ENCODE assay signal across 1 cellular context in genomic region chr19:45405435-45406164, GRCh38.
TF ChIP-seq lines count a peak whose summit lies in the region.

No MANE protein-coding gene starts in this region.

TF ChIP-seq in HepG2, 621 proteins besides CTCF, POLR2A, EP300 and RAD21 (continues in another document):
- TF ChIP-seq ZNF431 (CRISPR knock-in tag; IDR thresholded peaks at IDR 0.05; ENCODE audit: borderline replicate concordance, low read depth), result no peak
- no peak; the same call in 1 of the 2 replicates for TF ChIP-seq SNAPC4 (CRISPR knock-in tag; IDR thresholded peaks at IDR 0.05)
- no peak for TF ChIP-seq ZNF256 (CRISPR knock-in tag; conservative IDR thresholded peaks at IDR 0.05)
- TF ChIP-seq HDAC2 (CRISPR knock-in tag; IDR thresholded peaks at IDR 0.05), result peak; percentile 21; the same call in 1 of the 2 replicates
- no peak for TF ChIP-seq GMEB2 (CRISPR knock-in tag; IDR thresholded peaks at IDR 0.05; ENCODE audit: low read depth)
- no peak for TF ChIP-seq NFE2 (CRISPR knock-in tag; IDR thresholded peaks at IDR 0.05)
- no peak for TF ChIP-seq ZFYVE20 (CRISPR knock-in tag; IDR thresholded peaks at IDR 0.05; ENCODE audit: borderline replicate concordance, low read depth)
- no peak for TF ChIP-seq ESRRA (CRISPR knock-in tag; IDR thresholded peaks at IDR 0.05; ENCODE audit: low read depth)
- no peak for TF ChIP-seq KAT2B (IDR thresholded peaks at IDR 0.05; ENCODE audit: borderline replicate concordance, low read depth, low read length)
- TF ChIP-seq ZNF446 (CRISPR knock-in tag; IDR thresholded peaks at IDR 0.05), result no peak
- no peak for TF ChIP-seq ZNF235 (CRISPR knock-in tag; IDR thresholded peaks at IDR 0.05; ENCODE audit: borderline replicate concordance)
- TF ChIP-seq KLF6 (CRISPR knock-in tag; IDR thresholded peaks at IDR 0.05), result 0 out of 2 replicates have a peak, but pooled peaks have one; percentile 12
- TF ChIP-seq RFX1 (IDR thresholded peaks at IDR 0.05), result no peak
- TF ChIP-seq ARNT2 (CRISPR knock-in tag; IDR thresholded peaks at IDR 0.05; ENCODE audit: low read depth), result no peak
- no peak for TF ChIP-seq PLSCR1 (CRISPR knock-in tag; IDR thresholded peaks at IDR 0.05; ENCODE audit: borderline replicate concordance)
- TF ChIP-seq TRIM24 (CRISPR knock-in tag; IDR thresholded peaks at IDR 0.05), result no peak
- no peak for TF ChIP-seq ZNF33B (CRISPR knock-in tag; IDR thresholded peaks at IDR 0.05)
- no peak for TF ChIP-seq ZNF383 (CRISPR knock-in tag; IDR thresholded peaks at IDR 0.05; ENCODE audit: borderline replicate concordance)
- 0 out of 2 replicates have a peak, but pooled peaks have one; percentile 66 for TF ChIP-seq SMAD1 (CRISPR knock-in tag; IDR thresholded peaks at IDR 0.05; ENCODE audit: borderline replicate concordance, low read depth)
- TF ChIP-seq MED1 (CRISPR knock-in tag; IDR thresholded peaks at IDR 0.05), result no peak
- TF ChIP-seq ZNF567 (CRISPR knock-in tag; IDR thresholded peaks at IDR 0.05; ENCODE audit: borderline replicate concordance), result no peak
- no peak for TF ChIP-seq REPIN1 (CRISPR knock-in tag; IDR thresholded peaks at IDR 0.05; ENCODE audit: borderline replicate concordance, low read depth)
- TF ChIP-seq NCOA5 (CRISPR knock-in tag; IDR thresholded peaks at IDR 0.05), result no peak
- no peak for TF ChIP-seq SP4 (CRISPR knock-in tag; IDR thresholded peaks at IDR 0.05)
- TF ChIP-seq DPF2 (CRISPR knock-in tag; IDR thresholded peaks at IDR 0.05; ENCODE audit: borderline replicate concordance, low read depth), result no peak
- peak; percentile 73 for TF ChIP-seq POLR2AphosphoS5 (IDR thresholded peaks at IDR 0.05; ENCODE audit: low read depth, low read length)
- 0 out of 2 replicates have a peak, but pooled peaks have one; percentile 8 for TF ChIP-seq ZNF850 (CRISPR knock-in tag; conservative IDR thresholded peaks at IDR 0.05)
- no peak for TF ChIP-seq KMT2B (CRISPR knock-in tag; IDR thresholded peaks at IDR 0.05)
- TF ChIP-seq BHLHE40 (IDR thresholded peaks at IDR 0.05; ENCODE audit: low read length), result peak; percentile 45; the same call in 1 of the 2 replicates
- TF ChIP-seq TCF7L2 (IDR thresholded peaks at IDR 0.05; ENCODE audit: low read depth, low read length), result no peak
- TF ChIP-seq EED (CRISPR knock-in tag; IDR thresholded peaks at IDR 0.05), result peak; percentile 39; the same call in 1 of the 2 replicates
- peak; percentile 39; the same call in 1 of the 2 replicates for TF ChIP-seq ERF (CRISPR knock-in tag; IDR thresholded peaks at IDR 0.05)
- no peak for TF ChIP-seq PCBP1 (IDR thresholded peaks at IDR 0.05; ENCODE audit: borderline replicate concordance, low read depth, low read length)
- TF ChIP-seq GATAD1 (CRISPR knock-in tag; IDR thresholded peaks at IDR 0.05), result no peak
- TF ChIP-seq ZNF572 (CRISPR knock-in tag; IDR thresholded peaks at IDR 0.05), result no peak
- TF ChIP-seq PHF21A (CRISPR knock-in tag; IDR thresholded peaks at IDR 0.05), result no peak
- TF ChIP-seq ZFP41 (CRISPR knock-in tag; IDR thresholded peaks at IDR 0.05; ENCODE audit: borderline replicate concordance), result no peak
- no peak; the same call in 1 of the 2 replicates for TF ChIP-seq SP5 (CRISPR knock-in tag; IDR thresholded peaks at IDR 0.05; ENCODE audit: borderline replicate concordance, low read depth)
- no peak for TF ChIP-seq ARNT (IDR thresholded peaks at IDR 0.05)
- TF ChIP-seq CHD2 (IDR thresholded peaks at IDR 0.05; ENCODE audit: low read depth, low read length), result no peak
- TF ChIP-seq, protein P1, sequence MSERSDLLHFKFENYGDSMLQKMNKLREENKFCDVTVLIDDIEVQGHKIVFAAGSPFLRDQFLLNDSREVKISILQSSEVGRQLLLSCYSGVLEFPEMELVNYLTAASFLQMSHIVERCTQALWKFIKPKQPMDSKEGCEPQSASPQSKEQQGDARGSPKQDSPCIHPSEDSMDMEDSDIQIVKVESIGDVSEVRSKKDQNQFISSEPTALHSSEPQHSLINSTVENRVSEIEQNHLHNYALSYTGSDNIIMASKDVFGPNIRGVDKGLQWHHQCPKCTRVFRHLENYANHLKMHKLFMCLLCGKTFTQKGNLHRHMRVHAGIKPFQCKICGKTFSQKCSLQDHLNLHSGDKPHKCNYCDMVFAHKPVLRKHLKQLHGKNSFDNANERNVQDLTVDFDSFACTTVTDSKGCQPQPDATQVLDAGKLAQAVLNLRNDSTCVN (CRISPR knock-in tag; IDR thresholded peaks at IDR 0.05; ENCODE audit: borderline replicate concordance), result no peak
- TF ChIP-seq ZC3H13 (CRISPR knock-in tag; IDR thresholded peaks at IDR 0.05), result no peak
- no peak for TF ChIP-seq KLF13 (CRISPR knock-in tag; IDR thresholded peaks at IDR 0.05)
- no peak for TF ChIP-seq NR2F6 (IDR thresholded peaks at IDR 0.05)
- no peak for TF ChIP-seq NR2F6 (CRISPR knock-in tag; IDR thresholded peaks at IDR 0.05)
- TF ChIP-seq HNF4G (IDR thresholded peaks at IDR 0.05; ENCODE audit: borderline replicate concordance, low read depth, low read length), result no peak
- TF ChIP-seq HNF4G (CRISPR knock-in tag; IDR thresholded peaks at IDR 0.05; ENCODE audit: borderline replicate concordance, low read depth), result no peak
- no peak for TF ChIP-seq IRF1 (CRISPR knock-in tag; IDR thresholded peaks at IDR 0.05; ENCODE audit: low read depth)
- TF ChIP-seq ZNF546 (CRISPR knock-in tag; conservative IDR thresholded peaks at IDR 0.05), result no peak
- no peak for TF ChIP-seq ZSCAN22 (CRISPR knock-in tag; IDR thresholded peaks at IDR 0.05)
- TF ChIP-seq U2AF2 (IDR thresholded peaks at IDR 0.05; ENCODE audit: low read depth, low read length), result no peak
- no peak for TF ChIP-seq ZNF577 (CRISPR knock-in tag; IDR thresholded peaks at IDR 0.05; ENCODE audit: borderline replicate concordance, low read depth)
- TF ChIP-seq KDM3A (CRISPR knock-in tag; IDR thresholded peaks at IDR 0.05; ENCODE audit: low read depth), result no peak
- TF ChIP-seq ZNF556 (CRISPR knock-in tag; IDR thresholded peaks at IDR 0.05; ENCODE audit: borderline replicate concordance), result no peak
- no peak for TF ChIP-seq KDM5A (IDR thresholded peaks at IDR 0.05; ENCODE audit: borderline replicate concordance, low read length)
- no peak for TF ChIP-seq NAIF1 (CRISPR knock-in tag; IDR thresholded peaks at IDR 0.05; ENCODE audit: borderline replicate concordance)
- no peak for TF ChIP-seq NCOA1 (CRISPR knock-in tag; IDR thresholded peaks at IDR 0.05)
- no peak for TF ChIP-seq ZNF749 (CRISPR knock-in tag; IDR thresholded peaks at IDR 0.05; ENCODE audit: borderline replicate concordance)
- TF ChIP-seq TSC22D2 (CRISPR knock-in tag; IDR thresholded peaks at IDR 0.05; ENCODE audit: borderline replicate concordance), result no peak
- TF ChIP-seq WIZ (CRISPR knock-in tag; IDR thresholded peaks at IDR 0.05), result no peak
- TF ChIP-seq, protein P2, sequence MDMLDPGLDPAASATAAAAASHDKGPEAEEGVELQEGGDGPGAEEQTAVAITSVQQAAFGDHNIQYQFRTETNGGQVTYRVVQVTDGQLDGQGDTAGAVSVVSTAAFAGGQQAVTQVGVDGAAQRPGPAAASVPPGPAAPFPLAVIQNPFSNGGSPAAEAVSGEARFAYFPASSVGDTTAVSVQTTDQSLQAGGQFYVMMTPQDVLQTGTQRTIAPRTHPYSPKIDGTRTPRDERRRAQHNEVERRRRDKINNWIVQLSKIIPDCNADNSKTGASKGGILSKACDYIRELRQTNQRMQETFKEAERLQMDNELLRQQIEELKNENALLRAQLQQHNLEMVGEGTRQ (IDR thresholded peaks at IDR 0.05; ENCODE audit: low read depth, low read length), result no peak
- TF ChIP-seq, protein P2 (CRISPR knock-in tag; IDR thresholded peaks at IDR 0.05; ENCODE audit: borderline replicate concordance), result no peak; the same call in 1 of the 2 replicates
- peak; percentile 98 for TF ChIP-seq THAP11 (CRISPR knock-in tag; IDR thresholded peaks at IDR 0.05)
- TF ChIP-seq HNRNPLL (IDR thresholded peaks at IDR 0.05; ENCODE audit: low read depth, low read length, poor library complexity, severe bottlenecking), result no peak
- TF ChIP-seq ZNF747 (CRISPR knock-in tag; IDR thresholded peaks at IDR 0.05; ENCODE audit: borderline replicate concordance), result peak; percentile 59; the same call in 1 of the 2 replicates
- no peak for TF ChIP-seq SMC3 (IDR thresholded peaks at IDR 0.05; ENCODE audit: low read length)
- TF ChIP-seq, protein P3, sequence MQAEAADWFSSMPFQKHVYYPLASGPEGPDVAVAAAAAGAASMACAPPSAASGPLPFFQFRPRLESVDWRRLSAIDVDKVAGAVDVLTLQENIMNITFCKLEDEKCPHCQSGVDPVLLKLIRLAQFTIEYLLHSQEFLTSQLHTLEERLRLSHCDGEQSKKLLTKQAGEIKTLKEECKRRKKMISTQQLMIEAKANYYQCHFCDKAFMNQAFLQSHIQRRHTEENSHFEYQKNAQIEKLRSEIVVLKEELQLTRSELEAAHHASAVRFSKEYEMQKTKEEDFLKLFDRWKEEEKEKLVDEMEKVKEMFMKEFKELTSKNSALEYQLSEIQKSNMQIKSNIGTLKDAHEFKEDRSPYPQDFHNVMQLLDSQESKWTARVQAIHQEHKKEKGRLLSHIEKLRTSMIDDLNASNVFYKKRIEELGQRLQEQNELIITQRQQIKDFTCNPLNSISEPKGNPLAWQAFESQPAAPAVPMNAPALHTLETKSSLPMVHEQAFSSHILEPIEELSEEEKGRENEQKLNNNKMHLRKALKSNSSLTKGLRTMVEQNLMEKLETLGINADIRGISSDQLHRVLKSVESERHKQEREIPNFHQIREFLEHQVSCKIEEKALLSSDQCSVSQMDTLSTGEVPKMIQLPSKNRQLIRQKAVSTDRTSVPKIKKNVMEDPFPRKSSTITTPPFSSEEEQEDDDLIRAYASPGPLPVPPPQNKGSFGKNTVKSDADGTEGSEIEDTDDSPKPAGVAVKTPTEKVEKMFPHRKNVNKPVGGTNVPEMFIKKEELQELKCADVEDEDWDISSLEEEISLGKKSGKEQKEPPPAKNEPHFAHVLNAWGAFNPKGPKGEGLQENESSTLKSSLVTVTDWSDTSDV (CRISPR knock-in tag; IDR thresholded peaks at IDR 0.05), result no peak
- no peak for TF ChIP-seq FOXJ3 (CRISPR knock-in tag; IDR thresholded peaks at IDR 0.05; ENCODE audit: borderline replicate concordance)
- no peak for TF ChIP-seq PAWR (CRISPR knock-in tag; IDR thresholded peaks at IDR 0.05; ENCODE audit: borderline replicate concordance)
- TF ChIP-seq GABPB1 (CRISPR knock-in tag; IDR thresholded peaks at IDR 0.05), result peak; percentile 81
